1 cellular context compared by ENCODE assay signal in genomic region chr19:39502640-39503417, GRCh38.
TF ChIP-seq lines count a peak whose summit lies in the region.

No MANE protein-coding gene starts in this region.

TF ChIP-seq in HepG2, 621 proteins besides CTCF, POLR2A, EP300 and RAD21 (continued from another document and continues in another):
- TF ChIP-seq TERF1 (CRISPR knock-in tag; IDR thresholded peaks at IDR 0.05) (peak; percentile 98), SIN3B (IDR thresholded peaks at IDR 0.05; ENCODE audit: low read length) (no peak), TBP (CRISPR knock-in tag; IDR thresholded peaks at IDR 0.05) (no peak), ZNF367 (CRISPR knock-in tag; IDR thresholded peaks at IDR 0.05; ENCODE audit: borderline replicate concordance) (peak; percentile 97; the same call in 1 of the 2 replicates), FOSL1 (CRISPR knock-in tag; IDR thresholded peaks at IDR 0.05; ENCODE audit: borderline replicate concordance) (peak; percentile 53), ZNF264 (CRISPR knock-in tag; IDR thresholded peaks at IDR 0.05) (no peak), KDM3A (CRISPR knock-in tag; IDR thresholded peaks at IDR 0.05; ENCODE audit: low read depth) (peak; percentile 65; the same call in 1 of the 2 replicates), WIZ (CRISPR knock-in tag; IDR thresholded peaks at IDR 0.05) (peak; percentile 88; the same call in 1 of the 2 replicates), ZNF30 (CRISPR knock-in tag; IDR thresholded peaks at IDR 0.05) (peak; percentile 98), ZBTB20 (CRISPR knock-in tag; IDR thresholded peaks at IDR 0.05; ENCODE audit: borderline replicate concordance, low read depth) (no peak), SSRP1 (CRISPR knock-in tag; IDR thresholded peaks at IDR 0.05) (no peak), RERE (CRISPR knock-in tag; IDR thresholded peaks at IDR 0.05; ENCODE audit: low read depth) (peak; percentile 49; the same call in 1 of the 2 replicates), TIGD3 (CRISPR knock-in tag; IDR thresholded peaks at IDR 0.05; ENCODE audit: borderline replicate concordance) (no peak), ZNF556 (CRISPR knock-in tag; IDR thresholded peaks at IDR 0.05; ENCODE audit: borderline replicate concordance) (peak; percentile 78; the same call in 1 of the 2 replicates), ZZZ3 (CRISPR knock-in tag; IDR thresholded peaks at IDR 0.05; ENCODE audit: borderline replicate concordance) (peak; percentile 70), ZNF652 (CRISPR knock-in tag; IDR thresholded peaks at IDR 0.05; ENCODE audit: borderline replicate concordance, low read depth) (no peak), REPIN1 (CRISPR knock-in tag; IDR thresholded peaks at IDR 0.05; ENCODE audit: borderline replicate concordance, low read depth) (peak; percentile 89), SP2 (CRISPR knock-in tag; IDR thresholded peaks at IDR 0.05) (no peak), ZSCAN30 (CRISPR knock-in tag; IDR thresholded peaks at IDR 0.05) (no peak), ZMYM3 (CRISPR knock-in tag; IDR thresholded peaks at IDR 0.05) (no peak), MED1 (CRISPR knock-in tag; IDR thresholded peaks at IDR 0.05) (peak; percentile 73; the same call in 1 of the 2 replicates), RFX5 (IDR thresholded peaks at IDR 0.05; ENCODE audit: low read depth, low read length) (no peak), EZH2 (conservative IDR thresholded peaks at IDR 0.05; ENCODE audit: low read depth, low read length) (no peak), HNF4A (CRISPR knock-in tag; IDR thresholded peaks at IDR 0.05) (no peak), BORCS8-MEF2B (CRISPR knock-in tag; IDR thresholded peaks at IDR 0.05) (peak; percentile 100), DNMT3B (CRISPR knock-in tag; conservative IDR thresholded peaks at IDR 0.05) (no peak), NCOA5 (CRISPR knock-in tag; IDR thresholded peaks at IDR 0.05) (no peak), ZNF678 (CRISPR knock-in tag; IDR thresholded peaks at IDR 0.05) (peak; percentile 94), GPN1 (CRISPR knock-in tag; IDR thresholded peaks at IDR 0.05; ENCODE audit: borderline replicate concordance) (peak; percentile 78; the same call in 1 of the 2 replicates), CEBPG (CRISPR knock-in tag; IDR thresholded peaks at IDR 0.05) (0 out of 2 replicates have a peak, but pooled peaks have one; percentile 22), ZNF614 (CRISPR knock-in tag; IDR thresholded peaks at IDR 0.05; ENCODE audit: borderline replicate concordance) (peak; percentile 51; the same call in 1 of the 2 replicates), MAFF (IDR thresholded peaks at IDR 0.05; ENCODE audit: low read depth, low read length) (no peak), U2AF1 (optimal IDR thresholded peaks at IDR 0.05; ENCODE audit: low read depth, low read length) (no peak), BCLAF1 (IDR thresholded peaks at IDR 0.05) (no peak), HMGA1 (CRISPR knock-in tag; conservative IDR thresholded peaks at IDR 0.05) (no peak), ZNF816 (CRISPR knock-in tag; IDR thresholded peaks at IDR 0.05; ENCODE audit: borderline replicate concordance) (peak; percentile 88; the same call in 1 of the 2 replicates), HOXA3 (CRISPR knock-in tag; IDR thresholded peaks at IDR 0.05) (peak; percentile 89)
- TF ChIP-seq, protein P1, sequence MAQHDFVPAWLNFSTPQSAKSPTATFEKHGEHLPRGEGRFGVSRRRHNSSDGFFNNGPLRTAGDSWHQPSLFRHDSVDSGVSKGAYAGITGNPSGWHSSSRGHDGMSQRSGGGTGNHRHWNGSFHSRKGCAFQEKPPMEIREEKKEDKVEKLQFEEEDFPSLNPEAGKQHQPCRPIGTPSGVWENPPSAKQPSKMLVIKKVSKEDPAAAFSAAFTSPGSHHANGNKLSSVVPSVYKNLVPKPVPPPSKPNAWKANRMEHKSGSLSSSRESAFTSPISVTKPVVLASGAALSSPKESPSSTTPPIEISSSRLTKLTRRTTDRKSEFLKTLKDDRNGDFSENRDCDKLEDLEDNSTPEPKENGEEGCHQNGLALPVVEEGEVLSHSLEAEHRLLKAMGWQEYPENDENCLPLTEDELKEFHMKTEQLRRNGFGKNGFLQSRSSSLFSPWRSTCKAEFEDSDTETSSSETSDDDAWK (CRISPR knock-in tag; IDR thresholded peaks at IDR 0.05) = no peak
- TF ChIP-seq, protein P2, sequence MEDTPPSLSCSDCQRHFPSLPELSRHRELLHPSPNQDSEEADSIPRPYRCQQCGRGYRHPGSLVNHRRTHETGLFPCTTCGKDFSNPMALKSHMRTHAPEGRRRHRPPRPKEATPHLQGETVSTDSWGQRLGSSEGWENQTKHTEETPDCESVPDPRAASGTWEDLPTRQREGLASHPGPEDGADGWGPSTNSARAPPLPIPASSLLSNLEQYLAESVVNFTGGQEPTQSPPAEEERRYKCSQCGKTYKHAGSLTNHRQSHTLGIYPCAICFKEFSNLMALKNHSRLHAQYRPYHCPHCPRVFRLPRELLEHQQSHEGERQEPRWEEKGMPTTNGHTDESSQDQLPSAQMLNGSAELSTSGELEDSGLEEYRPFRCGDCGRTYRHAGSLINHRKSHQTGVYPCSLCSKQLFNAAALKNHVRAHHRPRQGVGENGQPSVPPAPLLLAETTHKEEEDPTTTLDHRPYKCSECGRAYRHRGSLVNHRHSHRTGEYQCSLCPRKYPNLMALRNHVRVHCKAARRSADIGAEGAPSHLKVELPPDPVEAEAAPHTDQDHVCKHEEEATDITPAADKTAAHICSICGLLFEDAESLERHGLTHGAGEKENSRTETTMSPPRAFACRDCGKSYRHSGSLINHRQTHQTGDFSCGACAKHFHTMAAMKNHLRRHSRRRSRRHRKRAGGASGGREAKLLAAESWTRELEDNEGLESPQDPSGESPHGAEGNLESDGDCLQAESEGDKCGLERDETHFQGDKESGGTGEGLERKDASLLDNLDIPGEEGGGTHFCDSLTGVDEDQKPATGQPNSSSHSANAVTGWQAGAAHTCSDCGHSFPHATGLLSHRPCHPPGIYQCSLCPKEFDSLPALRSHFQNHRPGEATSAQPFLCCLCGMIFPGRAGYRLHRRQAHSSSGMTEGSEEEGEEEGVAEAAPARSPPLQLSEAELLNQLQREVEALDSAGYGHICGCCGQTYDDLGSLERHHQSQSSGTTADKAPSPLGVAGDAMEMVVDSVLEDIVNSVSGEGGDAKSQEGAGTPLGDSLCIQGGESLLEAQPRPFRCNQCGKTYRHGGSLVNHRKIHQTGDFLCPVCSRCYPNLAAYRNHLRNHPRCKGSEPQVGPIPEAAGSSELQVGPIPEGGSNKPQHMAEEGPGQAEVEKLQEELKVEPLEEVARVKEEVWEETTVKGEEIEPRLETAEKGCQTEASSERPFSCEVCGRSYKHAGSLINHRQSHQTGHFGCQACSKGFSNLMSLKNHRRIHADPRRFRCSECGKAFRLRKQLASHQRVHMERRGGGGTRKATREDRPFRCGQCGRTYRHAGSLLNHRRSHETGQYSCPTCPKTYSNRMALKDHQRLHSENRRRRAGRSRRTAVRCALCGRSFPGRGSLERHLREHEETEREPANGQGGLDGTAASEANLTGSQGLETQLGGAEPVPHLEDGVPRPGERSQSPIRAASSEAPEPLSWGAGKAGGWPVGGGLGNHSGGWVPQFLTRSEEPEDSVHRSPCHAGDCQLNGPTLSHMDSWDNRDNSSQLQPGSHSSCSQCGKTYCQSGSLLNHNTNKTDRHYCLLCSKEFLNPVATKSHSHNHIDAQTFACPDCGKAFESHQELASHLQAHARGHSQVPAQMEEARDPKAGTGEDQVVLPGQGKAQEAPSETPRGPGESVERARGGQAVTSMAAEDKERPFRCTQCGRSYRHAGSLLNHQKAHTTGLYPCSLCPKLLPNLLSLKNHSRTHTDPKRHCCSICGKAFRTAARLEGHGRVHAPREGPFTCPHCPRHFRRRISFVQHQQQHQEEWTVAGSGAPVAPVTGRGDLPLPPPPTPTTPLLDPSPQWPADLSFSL (CRISPR knock-in tag; IDR thresholded peaks at IDR 0.05) = no peak
- TF ChIP-seq, protein P3, sequence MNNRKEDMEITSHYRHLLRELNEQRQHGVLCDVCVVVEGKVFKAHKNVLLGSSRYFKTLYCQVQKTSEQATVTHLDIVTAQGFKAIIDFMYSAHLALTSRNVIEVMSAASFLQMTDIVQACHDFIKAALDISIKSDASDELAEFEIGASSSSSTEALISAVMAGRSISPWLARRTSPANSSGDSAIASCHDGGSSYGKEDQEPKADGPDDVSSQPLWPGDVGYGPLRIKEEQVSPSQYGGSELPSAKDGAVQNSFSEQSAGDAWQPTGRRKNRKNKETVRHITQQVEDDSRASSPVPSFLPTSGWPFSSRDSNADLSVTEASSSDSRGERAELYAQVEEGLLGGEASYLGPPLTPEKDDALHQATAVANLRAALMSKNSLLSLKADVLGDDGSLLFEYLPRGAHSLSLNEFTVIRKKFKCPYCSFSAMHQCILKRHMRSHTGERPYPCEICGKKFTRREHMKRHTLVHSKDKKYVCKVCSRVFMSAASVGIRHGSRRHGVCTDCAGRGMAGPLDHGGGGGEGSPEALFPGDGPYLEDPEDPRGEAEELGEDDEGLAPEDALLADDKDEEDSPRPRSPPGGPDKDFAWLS (CRISPR knock-in tag; IDR thresholded peaks at IDR 0.05; ENCODE audit: borderline replicate concordance) = no peak
- TF ChIP-seq, protein P4, sequence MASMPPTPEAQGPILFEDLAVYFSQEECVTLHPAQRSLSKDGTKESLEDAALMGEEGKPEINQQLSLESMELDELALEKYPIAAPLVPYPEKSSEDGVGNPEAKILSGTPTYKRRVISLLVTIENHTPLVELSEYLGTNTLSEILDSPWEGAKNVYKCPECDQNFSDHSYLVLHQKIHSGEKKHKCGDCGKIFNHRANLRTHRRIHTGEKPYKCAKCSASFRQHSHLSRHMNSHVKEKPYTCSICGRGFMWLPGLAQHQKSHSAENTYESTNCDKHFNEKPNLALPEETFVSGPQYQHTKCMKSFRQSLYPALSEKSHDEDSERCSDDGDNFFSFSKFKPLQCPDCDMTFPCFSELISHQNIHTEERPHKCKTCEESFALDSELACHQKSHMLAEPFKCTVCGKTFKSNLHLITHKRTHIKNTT (CRISPR knock-in tag; IDR thresholded peaks at IDR 0.05) = no peak
